ENCODE assay signal across 12 cellular contexts in the genomic region with DNA sequence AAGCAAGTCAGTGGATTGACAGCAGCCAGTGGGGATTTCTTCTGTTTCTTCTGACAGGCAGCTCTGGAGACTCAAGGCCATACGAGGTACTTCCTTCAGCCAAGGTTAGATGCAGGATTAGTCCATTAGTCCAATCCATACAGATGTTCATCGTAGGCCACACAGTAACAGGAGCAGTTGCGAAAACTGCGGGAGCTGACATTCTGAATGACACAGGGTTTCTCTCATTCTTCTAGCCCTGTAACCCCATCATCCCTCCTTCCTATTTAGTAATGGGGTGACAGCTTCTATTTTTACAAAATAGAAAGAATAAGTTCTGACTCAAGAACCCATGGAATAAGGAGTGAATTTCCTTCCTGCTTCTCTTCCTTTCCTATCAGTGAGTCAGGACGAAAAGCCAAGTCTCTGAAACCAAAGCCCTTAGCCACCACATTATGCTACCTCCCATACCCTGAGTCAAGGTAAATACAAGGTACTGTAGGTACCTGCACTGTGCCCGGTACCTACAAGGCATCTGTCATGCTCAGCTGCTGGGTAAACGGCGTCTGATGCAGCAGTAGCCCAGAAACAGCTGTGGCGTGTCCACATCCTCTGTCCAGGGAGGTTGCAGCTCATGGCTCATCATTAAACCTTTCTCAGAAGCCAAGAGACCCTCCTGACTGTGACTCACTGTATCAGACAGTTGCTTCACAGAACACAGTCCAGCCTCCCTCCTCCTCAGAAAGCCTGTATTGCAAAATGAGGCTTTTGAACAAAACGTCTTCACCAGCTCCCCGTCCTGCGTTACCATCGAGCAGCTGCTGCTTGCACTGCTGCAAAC.
A peak's percentile ranks its signal among the peaks of the same experiment; 100 is the strongest.
DNase-seq lines count a peak whose midpoint lies in the region; ATAC-seq and TF ChIP-seq lines count a peak whose summit lies in the region.
"Had no signal": no experiment of that assay in that cellular context is flagged by ENCODE, and none has a peak within 500 bp of the region (broad histone marks: within the 10 kb centered on the region; RNA-seq: fewer than 3 reads in every experiment).

No MANE protein-coding gene starts in this region.

- WGBS in psoas muscle, 3 donors: 45 to 52% (median 49%) methylated on average over 13 of the region's 13 CpGs

- H3K27ac ChIP-seq in psoas muscle: no peak overlapping the region

- intact Hi-C loops in psoas muscle (cut with DNase I): no loop called here

- no peaks in the 10 kb centered on the region for H3K36me3 ChIP-seq in psoas muscle (ENCODE audit: insufficient read depth in 1 of 2, low read depth in 1 of 2)

- no peaks in the 10 kb centered on the region for H3K9me3 ChIP-seq in psoas muscle

- TF ChIP-seq CTCF in fibroblast of the aortic adventitia (IDR thresholded peaks at IDR 0.05; ENCODE audit: insufficient read depth, low read length) (no peak), psoas muscle (IDR thresholded peaks at IDR 0.05) (no peak)

- H3K4me3 ChIP-seq in fibroblast of the aortic adventitia (ENCODE audit: low read depth, low read length) (no peak overlapping the region), psoas muscle (no peak overlapping the region)

- DNase-seq in Daoy (ENCODE audit: low read depth) (peak; percentile 18), NOMO-1 treated with dmso at 0.1 percent for 144 hours (lab: John Stamatoyannopoulos, UW; ENCODE audit: unreplicated experiment) (peak; percentile 52), fibroblast of the aortic adventitia (ENCODE audit: low read depth) (peak; percentile 86), psoas muscle (peak; percentile 42 to 64), nucleus accumbens (lab: John Stamatoyannopoulos, UW) (no peak), NCI-H446 (lab: John Stamatoyannopoulos, UW) (no peak), DMS114 treated with DMSO at 0.1 percent for 48 hours (lab: John Stamatoyannopoulos, UW; ENCODE audit: unreplicated experiment) (no peak)
- DNase-seq: activated T-cell treated with anti-CD3 and anti-CD28 coated beads, Interleukin-2, amount 50 U/mL, for 1 hour; GF-D8; NCI-H226; stimulated activated naive CD8-positive, alpha-beta T cell treated with anti-CD3 and anti-CD28 coated beads, Interleukin-15, amount 100 ng/mL, for 72 hours had no signal

- H3K4me1 ChIP-seq in psoas muscle: no peaks in the 10 kb centered on the region

- peak; percentile 57 to 86 (median 75) for ATAC-seq in psoas muscle
- ATAC-seq in GM18870 (IDR thresholded peaks at IDR 0.05; ENCODE audit: unreplicated experiment): no peak
- ATAC-seq: stimulated activated naive CD8-positive, alpha-beta T cell treated with anti-CD3 and anti-CD28 coated beads, Interleukin-15, amount 100 ng/mL, for 72 hours had no signal

- no peaks in the 10 kb centered on the region for H3K27me3 ChIP-seq in psoas muscle (ENCODE audit: insufficient read depth in 3 of 3, low read length in 2 of 3)

Comparison
In these comparisons a context has a peak if more than half of its experiments do, and no peak if none do; other contexts are left out.
1. DNase-seq: peak in Daoy (single experiment), NOMO-1 treated with dmso at 0.1 percent for 144 hours (single experiment), fibroblast of the aortic adventitia (single experiment) and psoas muscle (2 of 2); none in nucleus accumbens (0 of 56), NCI-H446 (0 of 2) and DMS114 treated with DMSO at 0.1 percent for 48 hours (single experiment).